Comparison of ENCODE assay signal across 1 cellular context in genomic region chr3:193842029-193842782, GRCh38.
TF ChIP-seq lines count a peak whose summit lies in the region.

No MANE protein-coding gene starts in this region.

TF ChIP-seq in K562, 482 proteins besides CTCF, POLR2A, EP300 and RAD21 (continued from another document and continues in another):
- TF ChIP-seq STAT6 (CRISPR knock-in tag; IDR thresholded peaks at IDR 0.05), result no peak
- TF ChIP-seq ZKSCAN3 (CRISPR knock-in tag; IDR thresholded peaks at IDR 0.05), result no peak
- TF ChIP-seq TEAD1 (CRISPR knock-in tag; IDR thresholded peaks at IDR 0.05), result no peak
- no peak for TF ChIP-seq VEZF1 (CRISPR knock-in tag; IDR thresholded peaks at IDR 0.05)
- no peak for TF ChIP-seq MAFG (tag; conservative IDR thresholded peaks at IDR 0.05)
- TF ChIP-seq THRA (IDR thresholded peaks at IDR 0.05), result no peak
- TF ChIP-seq HBP1 (CRISPR knock-in tag; IDR thresholded peaks at IDR 0.05), result no peak
- TF ChIP-seq ZNF280B (CRISPR knock-in tag; IDR thresholded peaks at IDR 0.05), result no peak
- no peak for TF ChIP-seq DPF2 (IDR thresholded peaks at IDR 0.05)
- TF ChIP-seq DACH1 (IDR thresholded peaks at IDR 0.05; ENCODE audit: partially characterized antibody), result no peak
- no peak for TF ChIP-seq ZNF707 (CRISPR knock-in tag; conservative IDR thresholded peaks at IDR 0.05)
- TF ChIP-seq CHD4 (IDR thresholded peaks at IDR 0.05; ENCODE audit: insufficient read depth, insufficient replicate concordance, low read depth, low read length, poor library complexity, severe bottlenecking), result no peak
- no peak for TF ChIP-seq CAMTA2 (CRISPR knock-in tag; conservative IDR thresholded peaks at IDR 0.05)
- TF ChIP-seq FOXJ3 (CRISPR knock-in tag; IDR thresholded peaks at IDR 0.05), result no peak
- no peak for TF ChIP-seq GTF2B (IDR thresholded peaks at IDR 0.05; ENCODE audit: extremely low read depth, insufficient read length)
- TF ChIP-seq MBD1 (CRISPR knock-in tag; IDR thresholded peaks at IDR 0.05), result no peak
- TF ChIP-seq GABPB2 (CRISPR knock-in tag; conservative IDR thresholded peaks at IDR 0.05), result no peak
- no peak for TF ChIP-seq ZBTB49 (CRISPR knock-in tag; IDR thresholded peaks at IDR 0.05; ENCODE audit: borderline replicate concordance)
- no peak for TF ChIP-seq DNMT1 (IDR thresholded peaks at IDR 0.05)
- no peak; the same call in 1 of the 2 replicates for TF ChIP-seq ZNF644 (tag; IDR thresholded peaks at IDR 0.05; ENCODE audit: low read depth)
- TF ChIP-seq SMAD1 (IDR thresholded peaks at IDR 0.05; ENCODE audit: low read depth, low read length, partially characterized antibody), result peak; percentile 46
- no peak for TF ChIP-seq NELFE (IDR thresholded peaks at IDR 0.05; ENCODE audit: insufficient read depth, insufficient read length)
- no peak for TF ChIP-seq CBX2 (IDR thresholded peaks at IDR 0.05; ENCODE audit: insufficient read depth, low read length, poor library complexity, severe bottlenecking)
- no peak for TF ChIP-seq KLF1 (tag; IDR thresholded peaks at IDR 0.05)
- TF ChIP-seq TCF7 (IDR thresholded peaks at IDR 0.05; ENCODE audit: borderline replicate concordance), result no peak
- 0 out of 2 replicates have a peak, but pooled peaks have one; percentile 30 for TF ChIP-seq LCOR (CRISPR knock-in tag; IDR thresholded peaks at IDR 0.05)
- TF ChIP-seq PYGO2 (tag; IDR thresholded peaks at IDR 0.05), result no peak
- no peak for TF ChIP-seq THRAP3 (IDR thresholded peaks at IDR 0.05; ENCODE audit: borderline replicate concordance)
- TF ChIP-seq HMBOX1 (IDR thresholded peaks at IDR 0.05), result no peak
- TF ChIP-seq IRF9 (tag; IDR thresholded peaks at IDR 0.05), result peak; percentile 65; the same call in 1 of the 2 replicates
- TF ChIP-seq ID3 (CRISPR knock-in tag; IDR thresholded peaks at IDR 0.05), result no peak
- peak; percentile 48; the same call in 1 of the 2 replicates for TF ChIP-seq ID3 (tag; IDR thresholded peaks at IDR 0.05)
